In the genomic region with DNA sequence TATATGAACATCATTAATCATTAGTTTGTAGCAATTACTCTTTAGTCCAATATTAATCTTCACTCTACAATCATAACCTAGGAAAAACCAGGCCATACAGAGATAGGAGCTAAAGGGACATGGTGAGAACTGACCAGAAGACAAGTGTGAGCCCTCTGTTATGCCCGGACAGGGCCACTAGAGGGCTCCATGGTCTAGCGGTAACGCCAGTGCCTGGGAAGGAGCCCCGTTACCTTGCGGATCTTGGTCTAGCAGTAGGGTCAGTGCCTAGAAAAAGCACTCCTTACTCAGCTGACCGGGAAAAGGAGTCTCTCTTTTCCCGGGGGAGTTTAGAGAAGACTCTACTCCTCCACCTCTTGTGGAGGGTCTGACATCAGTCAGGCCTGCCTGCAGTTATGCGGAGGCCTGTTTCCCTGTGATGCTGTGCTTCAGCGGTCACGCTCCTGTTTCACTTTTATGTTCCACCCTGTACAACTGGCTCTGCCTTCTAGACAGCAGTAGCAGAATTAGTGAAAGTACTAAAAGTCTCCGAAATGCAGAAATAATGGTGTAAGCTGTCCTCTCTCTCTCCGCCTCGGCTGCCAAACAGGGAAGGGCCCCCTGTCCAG, we compare ENCODE assay signal across 1 cellular context.
TF ChIP-seq lines count a peak whose summit lies in the region.

No MANE protein-coding gene starts in this region.

TF ChIP-seq in GM12878, 131 proteins besides CTCF, POLR2A, EP300 and RAD21:
- no peak for TF ChIP-seq HCFC1 (IDR thresholded peaks at IDR 0.05; ENCODE audit: low read length)
- TF ChIP-seq BHLHE40 (IDR thresholded peaks at IDR 0.05; ENCODE audit: borderline replicate concordance in 1 of 2, low read depth in 2 of 2, low read length in 1 of 2), result no peak
- 0 out of 3 replicates have a peak, but pooled peaks have one; percentile 9 for TF ChIP-seq POU2F2 (IDR thresholded peaks at IDR 0.05; ENCODE audit: borderline replicate concordance, low read depth, low read length)
- no peak for TF ChIP-seq CREM (IDR thresholded peaks at IDR 0.05; ENCODE audit: low read depth)
- TF ChIP-seq YY1 (IDR thresholded peaks at IDR 0.05; ENCODE audit: low read depth, low read length), result 0 out of 2 replicates have a peak, but pooled peaks have one; percentile 40
- TF ChIP-seq JUND (IDR thresholded peaks at IDR 0.05; ENCODE audit: low read depth, low read length), result no peak
- no peak for TF ChIP-seq NBN (IDR thresholded peaks at IDR 0.05)
- no peak for TF ChIP-seq RAD51 (IDR thresholded peaks at IDR 0.05)
- no peak for TF ChIP-seq KDM1A (IDR thresholded peaks at IDR 0.05; ENCODE audit: borderline replicate concordance)
- no peak for TF ChIP-seq ETV6 (conservative IDR thresholded peaks at IDR 0.05 in 1 of 2, IDR thresholded peaks at IDR 0.05 in 1 of 2; ENCODE audit: borderline replicate concordance in 1 of 2, low read depth in 1 of 2)
- TF ChIP-seq, protein P1, sequence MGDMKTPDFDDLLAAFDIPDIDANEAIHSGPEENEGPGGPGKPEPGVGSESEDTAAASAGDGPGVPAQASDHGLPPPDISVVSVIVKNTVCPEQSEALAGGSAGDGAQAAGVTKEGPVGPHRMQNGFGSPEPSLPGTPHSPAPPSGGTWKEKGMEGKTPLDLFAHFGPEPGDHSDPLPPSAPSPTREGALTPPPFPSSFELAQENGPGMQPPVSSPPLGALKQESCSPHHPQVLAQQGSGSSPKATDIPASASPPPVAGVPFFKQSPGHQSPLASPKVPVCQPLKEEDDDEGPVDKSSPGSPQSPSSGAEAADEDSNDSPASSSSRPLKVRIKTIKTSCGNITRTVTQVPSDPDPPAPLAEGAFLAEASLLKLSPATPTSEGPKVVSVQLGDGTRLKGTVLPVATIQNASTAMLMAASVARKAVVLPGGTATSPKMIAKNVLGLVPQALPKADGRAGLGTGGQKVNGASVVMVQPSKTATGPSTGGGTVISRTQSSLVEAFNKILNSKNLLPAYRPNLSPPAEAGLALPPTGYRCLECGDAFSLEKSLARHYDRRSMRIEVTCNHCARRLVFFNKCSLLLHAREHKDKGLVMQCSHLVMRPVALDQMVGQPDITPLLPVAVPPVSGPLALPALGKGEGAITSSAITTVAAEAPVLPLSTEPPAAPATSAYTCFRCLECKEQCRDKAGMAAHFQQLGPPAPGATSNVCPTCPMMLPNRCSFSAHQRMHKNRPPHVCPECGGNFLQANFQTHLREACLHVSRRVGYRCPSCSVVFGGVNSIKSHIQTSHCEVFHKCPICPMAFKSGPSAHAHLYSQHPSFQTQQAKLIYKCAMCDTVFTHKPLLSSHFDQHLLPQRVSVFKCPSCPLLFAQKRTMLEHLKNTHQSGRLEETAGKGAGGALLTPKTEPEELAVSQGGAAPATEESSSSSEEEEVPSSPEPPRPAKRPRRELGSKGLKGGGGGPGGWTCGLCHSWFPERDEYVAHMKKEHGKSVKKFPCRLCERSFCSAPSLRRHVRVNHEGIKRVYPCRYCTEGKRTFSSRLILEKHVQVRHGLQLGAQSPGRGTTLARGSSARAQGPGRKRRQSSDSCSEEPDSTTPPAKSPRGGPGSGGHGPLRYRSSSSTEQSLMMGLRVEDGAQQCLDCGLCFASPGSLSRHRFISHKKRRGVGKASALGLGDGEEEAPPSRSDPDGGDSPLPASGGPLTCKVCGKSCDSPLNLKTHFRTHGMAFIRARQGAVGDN (IDR thresholded peaks at IDR 0.05), result no peak
- TF ChIP-seq RFX5 (IDR thresholded peaks at IDR 0.05; ENCODE audit: low read depth, low read length), result no peak
- TF ChIP-seq NR2C2 (IDR thresholded peaks at IDR 0.05; ENCODE audit: borderline replicate concordance, control insufficient read depth, insufficient read length, low read depth), result no peak
- TF ChIP-seq BMI1 (IDR thresholded peaks at IDR 0.05; ENCODE audit: borderline replicate concordance), result no peak
- TF ChIP-seq SUPT20H (IDR thresholded peaks at IDR 0.05; ENCODE audit: borderline replicate concordance, control insufficient read depth, low read depth, low read length), result no peak
- TF ChIP-seq, protein P2, sequence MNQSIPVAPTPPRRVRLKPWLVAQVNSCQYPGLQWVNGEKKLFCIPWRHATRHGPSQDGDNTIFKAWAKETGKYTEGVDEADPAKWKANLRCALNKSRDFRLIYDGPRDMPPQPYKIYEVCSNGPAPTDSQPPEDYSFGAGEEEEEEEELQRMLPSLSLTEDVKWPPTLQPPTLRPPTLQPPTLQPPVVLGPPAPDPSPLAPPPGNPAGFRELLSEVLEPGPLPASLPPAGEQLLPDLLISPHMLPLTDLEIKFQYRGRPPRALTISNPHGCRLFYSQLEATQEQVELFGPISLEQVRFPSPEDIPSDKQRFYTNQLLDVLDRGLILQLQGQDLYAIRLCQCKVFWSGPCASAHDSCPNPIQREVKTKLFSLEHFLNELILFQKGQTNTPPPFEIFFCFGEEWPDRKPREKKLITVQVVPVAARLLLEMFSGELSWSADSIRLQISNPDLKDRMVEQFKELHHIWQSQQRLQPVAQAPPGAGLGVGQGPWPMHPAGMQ (IDR thresholded peaks at IDR 0.05; ENCODE audit: borderline replicate concordance), result no peak
- peak; percentile 65 for TF ChIP-seq SMC3 (IDR thresholded peaks at IDR 0.05; ENCODE audit: borderline replicate concordance, low read length)
- TF ChIP-seq HDGF (IDR thresholded peaks at IDR 0.05), result no peak
